In the genomic region with DNA sequence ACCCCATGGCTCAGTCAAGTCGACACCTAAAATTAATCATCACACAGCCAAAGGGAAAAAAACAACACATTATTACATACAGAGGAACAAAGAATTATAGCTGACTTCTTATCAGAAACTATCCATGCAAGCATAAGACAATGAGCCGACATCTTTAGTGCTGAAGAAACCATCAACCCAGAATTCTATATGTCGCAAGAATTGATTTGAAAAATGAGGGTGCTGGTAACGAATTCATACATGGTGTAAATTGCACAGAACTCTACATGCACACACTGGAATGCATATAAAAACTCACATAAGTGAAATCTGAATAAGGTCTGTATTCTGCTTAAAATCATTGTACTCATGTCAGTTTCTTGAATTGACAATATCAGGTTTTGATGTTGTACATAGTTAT, we compare ENCODE assay signal across 1 cellular context.
TF ChIP-seq lines count a peak whose summit lies in the region.

No MANE protein-coding gene starts in this region.

TF ChIP-seq in HepG2, 621 proteins besides CTCF, POLR2A, EP300 and RAD21:
- TF ChIP-seq ZNF703 (CRISPR knock-in tag; IDR thresholded peaks at IDR 0.05; ENCODE audit: borderline replicate concordance), result no peak
- peak; percentile 63 for TF ChIP-seq CEBPB (IDR thresholded peaks at IDR 0.05; ENCODE audit: borderline replicate concordance, low read depth, low read length)
- no peak for TF ChIP-seq KMT2A (CRISPR knock-in tag; IDR thresholded peaks at IDR 0.05)
- no peak for TF ChIP-seq ZNF563 (CRISPR knock-in tag; IDR thresholded peaks at IDR 0.05)
- TF ChIP-seq, protein P1, sequence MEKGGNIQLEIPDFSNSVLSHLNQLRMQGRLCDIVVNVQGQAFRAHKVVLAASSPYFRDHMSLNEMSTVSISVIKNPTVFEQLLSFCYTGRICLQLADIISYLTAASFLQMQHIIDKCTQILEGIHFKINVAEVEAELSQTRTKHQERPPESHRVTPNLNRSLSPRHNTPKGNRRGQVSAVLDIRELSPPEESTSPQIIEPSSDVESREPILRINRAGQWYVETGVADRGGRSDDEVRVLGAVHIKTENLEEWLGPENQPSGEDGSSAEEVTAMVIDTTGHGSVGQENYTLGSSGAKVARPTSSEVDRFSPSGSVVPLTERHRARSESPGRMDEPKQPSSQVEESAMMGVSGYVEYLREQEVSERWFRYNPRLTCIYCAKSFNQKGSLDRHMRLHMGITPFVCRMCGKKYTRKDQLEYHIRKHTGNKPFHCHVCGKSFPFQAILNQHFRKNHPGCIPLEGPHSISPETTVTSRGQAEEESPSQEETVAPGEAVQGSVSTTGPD (CRISPR knock-in tag; IDR thresholded peaks at IDR 0.05), result no peak
- TF ChIP-seq NR2F2 (IDR thresholded peaks at IDR 0.05; ENCODE audit: borderline replicate concordance, low read depth), result no peak
- no peak for TF ChIP-seq ZNF24 (IDR thresholded peaks at IDR 0.05)
- no peak for TF ChIP-seq ZNF788 (CRISPR knock-in tag; IDR thresholded peaks at IDR 0.05; ENCODE audit: borderline replicate concordance)
